In the genomic region with DNA sequence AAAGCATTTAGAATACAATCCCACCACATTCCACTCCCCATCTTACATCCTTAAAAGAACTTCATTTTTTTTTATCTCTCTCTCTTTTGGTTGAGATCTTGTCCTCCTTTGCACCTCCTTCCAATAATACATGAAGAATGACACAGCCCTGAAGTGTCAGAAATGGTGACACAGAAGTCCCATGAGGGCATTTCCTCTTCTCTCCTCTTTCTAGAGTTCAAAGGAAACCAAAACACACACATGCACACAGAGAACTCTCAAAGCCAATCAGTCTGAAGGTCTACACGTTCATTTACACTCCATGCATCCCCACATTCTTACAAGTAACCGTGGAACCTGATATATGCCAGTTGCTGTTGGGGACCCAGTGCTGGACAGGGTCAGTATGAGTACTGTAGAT, we compare ENCODE assay signal across 12 cellular contexts.
DNase-seq lines count a peak whose midpoint lies in the region; ATAC-seq lines count a peak whose summit lies in the region.
"Had no signal": no experiment of that assay in that cellular context is flagged by ENCODE, and none has a peak within 500 bp of the region (broad histone marks: within the 10 kb centered on the region; RNA-seq: fewer than 3 reads in every experiment).

No MANE protein-coding gene starts in this region.

- DNase-seq in activated T-cell treated with anti-CD3 and anti-CD28 coated beads, Interleukin-2, amount 50 U/mL, for 4 hours: no peak
- no peak for DNase-seq in activated T-cell treated with anti-CD3 and anti-CD28 coated beads, Interleukin-2, amount 50 U/mL, for 48 hours
- peak; percentile 20 for DNase-seq in stimulated activated CD4-positive, alpha-beta T cell treated with anti-CD3 and anti-CD28 coated beads, Interleukin-15, amount 100 ng/mL, for 24 hours
- DNase-seq in stimulated activated CD4-positive, alpha-beta T cell treated with anti-CD3 and anti-CD28 coated beads, Interleukin-12 subunit alpha, Interleukin-12 subunit beta, amount 100 ng/mL, for 4 hours: no peak
- no peak for DNase-seq in stimulated activated effector memory CD8-positive, alpha-beta T cell treated with anti-CD3 and anti-CD28 coated beads, Interleukin-12 subunit alpha, Interleukin-12 subunit beta, amount 100 ng/mL, for 72 hours (ENCODE audit: low spot score in 2 of 2)
- DNase-seq: BE2C; CD4-positive, alpha-beta memory T cell; DMS79; H7 had no signal

- no peak overlapping the region for H3K4me3 Mint-ChIP-seq in activated T-cell treated with anti-CD3 and anti-CD28 coated beads, Interleukin-2, amount 50 U/mL, for 4 hours
- H3K4me3 Mint-ChIP-seq in stimulated activated effector memory CD8-positive, alpha-beta T cell treated with anti-CD3 and anti-CD28 coated beads, Interleukin-12 subunit alpha, Interleukin-12 subunit beta, amount 100 ng/mL, for 72 hours: no peak overlapping the region
- H3K4me3 Mint-ChIP-seq: CD4-positive, alpha-beta memory T cell; GM23338 had no signal

- peaks cover 11% of the 10 kb centered on the region for H3K27me3 Mint-ChIP-seq in activated T-cell treated with anti-CD3 and anti-CD28 coated beads, Interleukin-2, amount 50 U/mL, for 4 hours (ENCODE audit: low read depth)

- no peaks in the 10 kb centered on the region for H3K4me1 Mint-ChIP-seq in activated T-cell treated with anti-CD3 and anti-CD28 coated beads, Interleukin-2, amount 50 U/mL, for 4 hours (ENCODE audit: low read depth)
- no peaks in the 10 kb centered on the region for H3K4me1 Mint-ChIP-seq in stimulated activated effector memory CD8-positive, alpha-beta T cell treated with anti-CD3 and anti-CD28 coated beads, Interleukin-12 subunit alpha, Interleukin-12 subunit beta, amount 100 ng/mL, for 72 hours
- H3K4me1 Mint-ChIP-seq: GM23338 had no signal

- ATAC-seq in activated T-cell treated with anti-CD3 and anti-CD28 coated beads, Interleukin-2, amount 50 U/mL, for 4 hours: peak; percentile 58 to 73
- ATAC-seq in stimulated activated effector memory CD8-positive, alpha-beta T cell treated with anti-CD3 and anti-CD28 coated beads, Interleukin-12 subunit alpha, Interleukin-12 subunit beta, amount 100 ng/mL, for 72 hours: peak; percentile 53
- no peak for ATAC-seq in HG03432 (IDR thresholded peaks at IDR 0.05; ENCODE audit: unreplicated experiment)
- ATAC-seq: A549, GM23338 had no signal

- no peaks in the 10 kb centered on the region for H3K9me3 Mint-ChIP-seq in activated T-cell treated with anti-CD3 and anti-CD28 coated beads, Interleukin-2, amount 50 U/mL, for 4 hours
- H3K9me3 Mint-ChIP-seq in stimulated activated effector memory CD8-positive, alpha-beta T cell treated with anti-CD3 and anti-CD28 coated beads, Interleukin-12 subunit alpha, Interleukin-12 subunit beta, amount 100 ng/mL, for 72 hours: no peaks in the 10 kb centered on the region
- H3K9me3 Mint-ChIP-seq: CD4-positive, alpha-beta memory T cell; GM23338 had no signal

- H3K36me3 Mint-ChIP-seq in activated T-cell treated with anti-CD3 and anti-CD28 coated beads, Interleukin-2, amount 50 U/mL, for 4 hours (ENCODE audit: insufficient read depth): no peaks in the 10 kb centered on the region
- H3K36me3 Mint-ChIP-seq in stimulated activated effector memory CD8-positive, alpha-beta T cell treated with anti-CD3 and anti-CD28 coated beads, Interleukin-12 subunit alpha, Interleukin-12 subunit beta, amount 100 ng/mL, for 72 hours: no peaks in the 10 kb centered on the region
- H3K36me3 Mint-ChIP-seq: CD4-positive, alpha-beta memory T cell had no signal

- no peak overlapping the region for H3K27ac Mint-ChIP-seq in stimulated activated effector memory CD8-positive, alpha-beta T cell treated with anti-CD3 and anti-CD28 coated beads, Interleukin-12 subunit alpha, Interleukin-12 subunit beta, amount 100 ng/mL, for 72 hours
- H3K27ac Mint-ChIP-seq: CD4-positive, alpha-beta memory T cell; GM23338 had no signal
